9 cellular contexts compared by ENCODE assay signal in genomic region chr2:112996635-112997034, GRCh38. TPM values are rescaled to one million over a fixed set of nuclear protein-coding genes. Genes with fewer than 3 reads are reported as not detected.
DNase-seq lines count a peak whose midpoint lies in the region; ATAC-seq lines count a peak whose summit lies in the region.
"Had no signal": no experiment of that assay in that cellular context is flagged by ENCODE, and none has a peak within 500 bp of the region (broad histone marks: within the 10 kb centered on the region; RNA-seq: fewer than 3 reads in every experiment).

No MANE protein-coding gene starts in this region.

- no peaks in the 10 kb centered on the region for H3K79me2 ChIP-seq in GM23248 (ENCODE audit: insufficient read depth)

- H3K4me2 ChIP-seq in GM23248 (ENCODE audit: unreplicated experiment), result no peak overlapping the region

- no peak for ATAC-seq in HG02588 (IDR thresholded peaks at IDR 0.05; ENCODE audit: unreplicated experiment)

- H3K27me3 ChIP-seq in thymus (ENCODE audit: control insufficient read depth, insufficient read depth) (no peaks in the 10 kb centered on the region), GM23248 (replicated peaks; ENCODE audit: insufficient read depth) (peaks cover 17% of the 10 kb centered on the region)

- H3K36me3 ChIP-seq in thymus (ENCODE audit: control insufficient read depth, insufficient read depth) (no peaks in the 10 kb centered on the region), GM23248 (ENCODE audit: low read depth) (no peaks in the 10 kb centered on the region)

- H4K20me1 ChIP-seq in GM23248 (ENCODE audit: insufficient read depth), result no peaks in the 10 kb centered on the region

- H2AFZ ChIP-seq in GM23248, result no peak overlapping the region

- in situ Hi-C loops in GM23248 (cut with MboI), result no loop called here

- H3K4me3 ChIP-seq in thymus (ENCODE audit: low read length), result no peak overlapping the region
- H3K4me3 ChIP-seq in GM23248, result no peak overlapping the region

- 6% methylated on average over 6 of the region's 6 CpGs for WGBS in thymus
- WGBS in GM23248 (ENCODE audit: low coverage in 1 of 2, low lambda C conversion rate in 2 of 2, missing lambda C conversion rate in 2 of 2), 2 experiments, result 27 to 31% methylated on average over 6 of the region's 6 CpGs

- DNase-seq in T-helper 9 cell, result peak; percentile 59
- peak; percentile 52 for DNase-seq in activated T-helper 1 cell treated with Interleukin-2 at 50 U/mL for 16 hours (ENCODE audit: low read depth)
- DNase-seq in stimulated activated CD4-positive, alpha-beta T cell treated with anti-CD3 and anti-CD28 coated beads, Interleukin-12 subunit alpha, Interleukin-12 subunit beta, amount 100 ng/mL, for 48 hours (ENCODE audit: low read depth in 2 of 3, low spot score in 1 of 3), result peak; percentile 20 to 46 (median 46)
- DNase-seq in NCI-H510A treated with DMSO at 0.1 percent for 48 hours (lab: John Stamatoyannopoulos, UW), result no peak
- DNase-seq in GM23248, result no peak
- DNase-seq: NCI-H526 treated with DMSO at 0.1 percent for 48 hours, T1000 had no signal

- H3K9me2 ChIP-seq in GM23248 (ENCODE audit: insufficient read depth), result no peaks in the 10 kb centered on the region

- peak overlapping the region; percentile 5 for H3K27ac ChIP-seq in thymus (ENCODE audit: low read depth)
- H3K27ac ChIP-seq in GM23248, result no peak overlapping the region

- H3K4me1 ChIP-seq in thymus (ENCODE audit: control insufficient read depth, insufficient read depth, low read length) (peaks cover 12% of the 10 kb centered on the region), GM23248 (ENCODE audit: insufficient read depth) (no peaks in the 10 kb centered on the region)

- H3K9me3 ChIP-seq in thymus (ENCODE audit: control insufficient read depth) (no peaks in the 10 kb centered on the region), GM23248 (ENCODE audit: low read depth) (peaks cover 3% of the 10 kb centered on the region)

- no peak overlapping the region for H3K9ac ChIP-seq in GM23248

- no peaks in the 10 kb centered on the region for H3F3A ChIP-seq in GM23248 (ENCODE audit: insufficient read depth)

RNA-seq across cellular contexts. Expression of gene IL36A, which starts 8.6 kb away (rescaled TPM):
- 0.30 TPM for polyA plus RNA-seq in thymus
- total RNA-seq in GM23248 (2014; rRNA removed; shearing (Covaris generic)), result not detected in 2 replicates
- not detected in 2 replicates for polyA plus RNA-seq in GM23248 (2016; fragmentation: Nextera tagmentation; extraction: Ambion mirVana)

RNA-seq across cellular contexts. Expression of gene IL36G, which starts 18.8 kb away (rescaled TPM):
- polyA plus RNA-seq in thymus, result 2.7 TPM
- total RNA-seq in GM23248 (2014; rRNA removed; shearing (Covaris generic)), result not detected in 2 replicates
- polyA plus RNA-seq in GM23248 (2016; fragmentation: Nextera tagmentation; extraction: Ambion mirVana), result not detected in 2 replicates

RNA-seq across cellular contexts. Expression of gene IL36B, which starts 56.0 kb away (rescaled TPM):
- polyA plus RNA-seq in thymus (0.11 TPM), GM23248 (2016; fragmentation: Nextera tagmentation; extraction: Ambion mirVana) (not detected in 2 replicates)
- total RNA-seq in GM23248 (2014; rRNA removed; shearing (Covaris generic)), result not detected in 2 replicates

Comparison
In these comparisons a context has a peak if more than half of its experiments do, and no peak if none do; other contexts are left out.
1. DNase-seq: peak in T-helper 9 cell (single experiment), activated T-helper 1 cell treated with Interleukin-2 at 50 U/mL for 16 hours (single experiment) and stimulated activated CD4-positive, alpha-beta T cell treated with anti-CD3 and anti-CD28 coated beads, Interleukin-12 subunit alpha, Interleukin-12 subunit beta, amount 100 ng/mL, for 48 hours (3 of 3); none in NCI-H510A treated with DMSO at 0.1 percent for 48 hours (single experiment) and GM23248 (single experiment).